24 cellular contexts compared by ENCODE assay signal in the genomic region with DNA sequence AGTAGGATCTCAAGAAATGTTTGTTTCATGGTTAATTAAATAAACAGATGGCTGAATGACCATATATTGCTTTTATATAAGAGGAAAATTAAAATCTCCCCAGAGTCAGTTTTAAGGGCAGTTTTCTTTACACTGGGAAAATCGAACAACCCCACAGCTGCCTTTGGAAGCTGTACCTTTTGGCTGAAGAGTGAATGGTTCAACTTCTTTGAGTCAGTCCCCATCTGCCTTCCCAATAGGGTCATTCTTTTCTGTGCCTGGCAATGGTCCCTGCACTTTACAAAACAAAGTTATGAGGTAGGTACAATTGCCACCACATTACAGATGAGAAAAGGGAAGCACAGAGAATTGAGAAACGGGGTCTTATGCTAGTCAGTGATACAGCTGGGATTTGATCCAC.
"Had no signal": no experiment of that assay in that cellular context is flagged by ENCODE, and none has a peak within 500 bp of the region (broad histone marks: within the 10 kb centered on the region; RNA-seq: fewer than 3 reads in every experiment).

No MANE protein-coding gene starts in this region.

- H3K9me3 ChIP-seq: suprapubic skin, testis, thoracic aorta, thyroid gland, tibial artery, transverse colon, upper lobe of left lung, upper lobe of right lung, uterus, vagina had no signal

- H3K4me1 ChIP-seq: stomach, suprapubic skin, testis, thyroid gland, tibial artery, tibial nerve, transverse colon, upper lobe of left lung, upper lobe of right lung, uterus, vagina had no signal

- DNase-seq: stimulated activated CD4-positive, alpha-beta T cell treated with anti-CD3 and anti-CD28 coated beads, Interleukin-2, amount 100 ng/mL, for 48 hours; stimulated activated CD4-positive, alpha-beta T cell treated with anti-CD3 and anti-CD28 coated beads, Interleukin-4, amount 100 ng/mL, for 1 hour; stimulated activated CD4-positive, alpha-beta T cell treated with anti-CD3 and anti-CD28 coated beads, Interleukin-4, amount 100 ng/mL, for 24 hours; stimulated activated CD4-positive, alpha-beta T cell treated with anti-CD3 and anti-CD28 coated beads, Interleukin-4, amount 100 ng/mL, for 4 hours; stimulated activated CD8-positive, alpha-beta memory T cell treated with anti-CD3 and anti-CD28 coated beads, Interleukin-4, amount 100 ng/mL, for 48 hours; stimulated activated naive B cell treated with anti-CD40 and anti-IgM and Interleukin-4, amounts not matched to agents 10 μg/mL and 1 μg/mL and 100 μg/mL, for 72 hours; stimulated activated naive CD4-positive, alpha-beta T cell; stimulated activated naive CD4-positive, alpha-beta T cell treated with Interleukin-2 at 50 U/mL for 16 hours; stimulated activated naive CD8-positive, alpha-beta T cell treated with anti-CD3 and anti-CD28 coated beads, Interleukin-15, amount 100 ng/mL, for 72 hours; stimulated activated naive CD8-positive, alpha-beta T cell treated with anti-CD3 and anti-CD28 coated beads, Interleukin-15, Interleukin-2, amounts not matched to agents 100 U/mL and 50 U/mL, for 24 hours; stomach; substantia nigra; testis; thyroid gland; tibial artery; transverse colon; trophoblast cell; upper lobe of left lung; upper lobe of right lung; uterus had no signal

- H3K36me3 ChIP-seq: stomach, suprapubic skin, thoracic aorta, thyroid gland, tibial artery, tibial nerve, transverse colon, upper lobe of left lung, upper lobe of right lung, uterus, vagina had no signal

- H3K4me3 ChIP-seq: stomach, suprapubic skin, testis, thoracic aorta, thyroid gland, tibial artery, tibial nerve, transverse colon, upper lobe of left lung, upper lobe of right lung, uterus, vagina had no signal

- H3K27me3 ChIP-seq: stomach, suprapubic skin, testis, thyroid gland, tibial artery, tibial nerve, transverse colon, upper lobe of left lung, upper lobe of right lung, uterus, vagina had no signal

- H3K27ac ChIP-seq: stomach, suprapubic skin, testis, thoracic aorta, thyroid gland, tibial artery, tibial nerve, transverse colon, upper lobe of left lung, upper lobe of right lung, uterus, vagina had no signal
